18 cellular contexts compared by ENCODE assay signal in genomic region chr6:169340395-169340794, GRCh38.
A peak's percentile ranks its signal among the peaks of the same experiment; 100 is the strongest.
DNase-seq lines count a peak whose midpoint lies in the region; ATAC-seq, FAIRE-seq and TF ChIP-seq lines count a peak whose summit lies in the region.
"Had no signal": no experiment of that assay in that cellular context is flagged by ENCODE, and none has a peak within 500 bp of the region (broad histone marks: within the 10 kb centered on the region; RNA-seq: fewer than 3 reads in every experiment).

No MANE protein-coding gene starts in this region.

- DNase-seq in AG08395 (ENCODE audit: low spot score) (peak; percentile 44), M059J (ENCODE audit: low read depth) (peak; percentile 90), UCSD-AML1 (lab: John Stamatoyannopoulos, UW; ENCODE audit: unreplicated experiment) (peak; percentile 48), HepG2 (ENCODE audit: low spot score) (no peak), NCI-H748 treated with DMSO at 0.1 percent for 48 hours (lab: John Stamatoyannopoulos, UW) (no peak), GM19240 (ENCODE audit: insufficient read length, low spot score) (no peak), body of pancreas (no peak)
- DNase-seq: activated naive CD8-positive, alpha-beta T cell treated with anti-CD3 and anti-CD28 coated beads, Interleukin-2, amount 10 ng/mL, durations not matched to agents 7 days and 5 days; activated T-cell treated with anti-CD3 and anti-CD28 coated beads for 4 hours; EL; NCI-H1105 treated with DMSO at 0.1 percent for 48 hours; NCI-H524; pancreas; SHP77 treated with DMSO at 0.1 percent for 48 hours had no signal

- no peak for TF ChIP-seq EP300 in HepG2 (IDR thresholded peaks at IDR 0.05; ENCODE audit: low read depth in 2 of 2, low read length in 2 of 2)
- TF ChIP-seq EP300 in HepG2 (CRISPR knock-in tag; IDR thresholded peaks at IDR 0.05; ENCODE audit: borderline replicate concordance) = no peak

- no peak for TF ChIP-seq CTCF in HepG2 (CRISPR knock-in tag; IDR thresholded peaks at IDR 0.05)
- no peak for TF ChIP-seq CTCF in body of pancreas (IDR thresholded peaks at IDR 0.05)

- H3K4me2 ChIP-seq in HepG2 (ENCODE audit: low read depth, low read length) = no peak overlapping the region

- H3K27ac ChIP-seq in HepG2 (ENCODE audit: extremely low read length, insufficient read depth, low read length) (no peak overlapping the region), body of pancreas (no peak overlapping the region)
- H3K27ac ChIP-seq: coronary artery, pancreas, upper lobe of left lung had no signal

- H3K36me3 ChIP-seq in HepG2 (replicated peaks in 1 of 2; ENCODE audit: control insufficient read depth in 1 of 2, insufficient read depth in 2 of 2, low read length in 2 of 2) (no peaks in the 10 kb centered on the region), body of pancreas (replicated peaks in 1 of 2; ENCODE audit: insufficient read depth in 1 of 2, low read depth in 2 of 2) (no peaks in the 10 kb centered on the region)
- H3K36me3 ChIP-seq: pancreas, upper lobe of left lung had no signal

- no peak for TF ChIP-seq RAD21 in HepG2 (CRISPR knock-in tag; IDR thresholded peaks at IDR 0.05)

- TF ChIP-seq POLR2A in HepG2 (IDR thresholded peaks at IDR 0.05; ENCODE audit: insufficient read depth in 1 of 2, low read depth in 2 of 2, low read length in 2 of 2) (no peak), body of pancreas (IDR thresholded peaks at IDR 0.05) (no peak)

- H3K9me3 ChIP-seq in HepG2 (ENCODE audit: low read length) = no peaks in the 10 kb centered on the region
- no peaks in the 10 kb centered on the region for H3K9me3 ChIP-seq in body of pancreas
- H3K9me3 ChIP-seq: pancreas, upper lobe of left lung had no signal

- H3K79me2 ChIP-seq in HepG2 (ENCODE audit: insufficient read depth, low read length) = no peaks in the 10 kb centered on the region

- H2AFZ ChIP-seq in HepG2 (ENCODE audit: low read length) = no peak overlapping the region

- H3K4me1 ChIP-seq in HepG2 (ENCODE audit: insufficient read depth, low read length) (peaks cover 8% of the 10 kb centered on the region; the same call in 1 of the 2 replicates), body of pancreas (peaks cover 7% of the 10 kb centered on the region)
- H3K4me1 ChIP-seq: pancreas, upper lobe of left lung had no signal

- ATAC-seq in HepG2 (peak; percentile 63), HG02623 (IDR thresholded peaks at IDR 0.05; ENCODE audit: unreplicated experiment) (no peak), body of pancreas (no peak)
- ATAC-seq: WTC11 had no signal

- no peak for FAIRE-seq in HepG2 (lab: Jason Lieb, UNC)
- FAIRE-seq: pancreas had no signal

- CTCF ChIA-PET in HepG2 (lab: Yijun Ruan, JAX; ENCODE audit: low intra/inter-chr PET ratio, low total read pairs) = no interaction called here

- no peak overlapping the region for H3K4me3 ChIP-seq in HepG2 (replicated peaks in 1 of 3; ENCODE audit: insufficient read depth in 1 of 3, low read depth in 2 of 3, low read length in 3 of 3)
- H3K4me3 ChIP-seq in body of pancreas = no peak overlapping the region
- H3K4me3 ChIP-seq: coronary artery, pancreas, upper lobe of left lung had no signal

- no peaks in the 10 kb centered on the region for H4K20me1 ChIP-seq in HepG2 (ENCODE audit: insufficient read depth, low read length)

- no TSS peak for BruUV-seq in HepG2 (replicated peaks; lab: Mats Ljungman, UMichigan)

- POLR2A ChIA-PET in HepG2 (lab: Yijun Ruan, JAX) = no interaction called here

- in situ Hi-C loops in HepG2 (cut with HindIII; ENCODE audit: extremely low pct_ligation_motif_present, low pct_unique_long_range_greater_than_20kb) = no loop called here

- no peak overlapping the region for H3K9ac ChIP-seq in HepG2 (ENCODE audit: insufficient read depth, low read depth, low read length)

- intact Hi-C loops in HepG2 (cut with micrococcal nuclease; ENCODE audit: unreplicated experiment) (no loop called here), body of pancreas (cut with DNase I) (no loop called here)

- WGBS in HepG2 (ENCODE audit: low lambda C conversion rate) = 19% methylated on average over 6 of the region's 20 CpGs
- WGBS in body of pancreas, 2 donors = 90 to 94% methylated on average over 9 to 20 of the region's 20 CpGs

- H3K27me3 ChIP-seq in HepG2 (ENCODE audit: control insufficient read depth in 1 of 2, insufficient read depth in 2 of 2, low read length in 2 of 2) (peaks cover 7 to 80% of the 10 kb centered on the region in 2 experiments), body of pancreas (no peaks in the 10 kb centered on the region)
- H3K27me3 ChIP-seq: pancreas, upper lobe of left lung had no signal

TF ChIP-seq in HepG2, 621 proteins besides CTCF, POLR2A, EP300 and RAD21 (continues in another document):
- TF ChIP-seq, protein P1, sequence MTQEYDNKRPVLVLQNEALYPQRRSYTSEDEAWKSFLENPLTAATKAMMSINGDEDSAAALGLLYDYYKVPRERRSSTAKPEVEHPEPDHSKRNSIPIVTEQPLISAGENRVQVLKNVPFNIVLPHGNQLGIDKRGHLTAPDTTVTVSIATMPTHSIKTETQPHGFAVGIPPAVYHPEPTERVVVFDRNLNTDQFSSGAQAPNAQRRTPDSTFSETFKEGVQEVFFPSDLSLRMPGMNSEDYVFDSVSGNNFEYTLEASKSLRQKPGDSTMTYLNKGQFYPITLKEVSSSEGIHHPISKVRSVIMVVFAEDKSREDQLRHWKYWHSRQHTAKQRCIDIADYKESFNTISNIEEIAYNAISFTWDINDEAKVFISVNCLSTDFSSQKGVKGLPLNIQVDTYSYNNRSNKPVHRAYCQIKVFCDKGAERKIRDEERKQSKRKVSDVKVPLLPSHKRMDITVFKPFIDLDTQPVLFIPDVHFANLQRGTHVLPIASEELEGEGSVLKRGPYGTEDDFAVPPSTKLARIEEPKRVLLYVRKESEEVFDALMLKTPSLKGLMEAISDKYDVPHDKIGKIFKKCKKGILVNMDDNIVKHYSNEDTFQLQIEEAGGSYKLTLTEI (CRISPR knock-in tag; conservative IDR thresholded peaks at IDR 0.05) = no peak
- TF ChIP-seq FOSL2 (CRISPR knock-in tag; IDR thresholded peaks at IDR 0.05) = peak; percentile 85
- TF ChIP-seq MBD4 (IDR thresholded peaks at IDR 0.05; ENCODE audit: borderline replicate concordance, low read length) = no peak
- TF ChIP-seq, protein P2, sequence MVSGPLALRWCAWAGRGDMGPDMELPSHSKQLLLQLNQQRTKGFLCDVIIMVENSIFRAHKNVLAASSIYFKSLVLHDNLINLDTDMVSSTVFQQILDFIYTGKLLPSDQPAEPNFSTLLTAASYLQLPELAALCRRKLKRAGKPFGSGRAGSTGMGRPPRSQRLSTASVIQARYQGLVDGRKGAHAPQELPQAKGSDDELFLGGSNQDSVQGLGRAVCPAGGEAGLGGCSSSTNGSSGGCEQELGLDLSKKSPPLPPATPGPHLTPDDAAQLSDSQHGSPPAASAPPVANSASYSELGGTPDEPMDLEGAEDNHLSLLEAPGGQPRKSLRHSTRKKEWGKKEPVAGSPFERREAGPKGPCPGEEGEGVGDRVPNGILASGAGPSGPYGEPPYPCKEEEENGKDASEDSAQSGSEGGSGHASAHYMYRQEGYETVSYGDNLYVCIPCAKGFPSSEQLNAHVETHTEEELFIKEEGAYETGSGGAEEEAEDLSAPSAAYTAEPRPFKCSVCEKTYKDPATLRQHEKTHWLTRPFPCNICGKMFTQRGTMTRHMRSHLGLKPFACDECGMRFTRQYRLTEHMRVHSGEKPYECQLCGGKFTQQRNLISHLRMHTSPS (CRISPR knock-in tag; IDR thresholded peaks at IDR 0.05; ENCODE audit: low read depth) = peak; percentile 52; the same call in 1 of the 2 replicates
- TF ChIP-seq JARID2 (CRISPR knock-in tag; IDR thresholded peaks at IDR 0.05; ENCODE audit: insufficient replicate concordance) = no peak
- TF ChIP-seq GPN1 (CRISPR knock-in tag; IDR thresholded peaks at IDR 0.05; ENCODE audit: borderline replicate concordance) = no peak
- TF ChIP-seq NR0B2 (CRISPR knock-in tag; IDR thresholded peaks at IDR 0.05) = no peak
- no peak for TF ChIP-seq ETV6 (CRISPR knock-in tag; conservative IDR thresholded peaks at IDR 0.05)
- TF ChIP-seq, protein P3, sequence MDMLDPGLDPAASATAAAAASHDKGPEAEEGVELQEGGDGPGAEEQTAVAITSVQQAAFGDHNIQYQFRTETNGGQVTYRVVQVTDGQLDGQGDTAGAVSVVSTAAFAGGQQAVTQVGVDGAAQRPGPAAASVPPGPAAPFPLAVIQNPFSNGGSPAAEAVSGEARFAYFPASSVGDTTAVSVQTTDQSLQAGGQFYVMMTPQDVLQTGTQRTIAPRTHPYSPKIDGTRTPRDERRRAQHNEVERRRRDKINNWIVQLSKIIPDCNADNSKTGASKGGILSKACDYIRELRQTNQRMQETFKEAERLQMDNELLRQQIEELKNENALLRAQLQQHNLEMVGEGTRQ (IDR thresholded peaks at IDR 0.05; ENCODE audit: low read depth, low read length) = no peak
- TF ChIP-seq, protein P3 (CRISPR knock-in tag; IDR thresholded peaks at IDR 0.05; ENCODE audit: borderline replicate concordance) = no peak
- no peak for TF ChIP-seq SMYD3 (CRISPR knock-in tag; IDR thresholded peaks at IDR 0.05)
- no peak for TF ChIP-seq ZFP1 (CRISPR knock-in tag; IDR thresholded peaks at IDR 0.05)
- peak; percentile 93 for TF ChIP-seq HNRNPL (IDR thresholded peaks at IDR 0.05; ENCODE audit: low read depth, low read length)
- TF ChIP-seq ETV5 (CRISPR knock-in tag; IDR thresholded peaks at IDR 0.05; ENCODE audit: borderline replicate concordance) = 0 out of 2 replicates have a peak, but pooled peaks have one; percentile 11
- TF ChIP-seq GABPB1 (CRISPR knock-in tag; IDR thresholded peaks at IDR 0.05) = peak; percentile 40; the same call in 1 of the 2 replicates

Comparison
In these comparisons a context has a peak if more than half of its experiments do, and no peak if none do; other contexts are left out.
1. DNase-seq: peak in AG08395 (single experiment), M059J (single experiment) and UCSD-AML1 (single experiment); none in HepG2 (single experiment), NCI-H748 treated with DMSO at 0.1 percent for 48 hours (single experiment), GM19240 (single experiment) and body of pancreas (0 of 4).